Comparison of ENCODE assay signal across 1 cellular context in the genomic region with DNA sequence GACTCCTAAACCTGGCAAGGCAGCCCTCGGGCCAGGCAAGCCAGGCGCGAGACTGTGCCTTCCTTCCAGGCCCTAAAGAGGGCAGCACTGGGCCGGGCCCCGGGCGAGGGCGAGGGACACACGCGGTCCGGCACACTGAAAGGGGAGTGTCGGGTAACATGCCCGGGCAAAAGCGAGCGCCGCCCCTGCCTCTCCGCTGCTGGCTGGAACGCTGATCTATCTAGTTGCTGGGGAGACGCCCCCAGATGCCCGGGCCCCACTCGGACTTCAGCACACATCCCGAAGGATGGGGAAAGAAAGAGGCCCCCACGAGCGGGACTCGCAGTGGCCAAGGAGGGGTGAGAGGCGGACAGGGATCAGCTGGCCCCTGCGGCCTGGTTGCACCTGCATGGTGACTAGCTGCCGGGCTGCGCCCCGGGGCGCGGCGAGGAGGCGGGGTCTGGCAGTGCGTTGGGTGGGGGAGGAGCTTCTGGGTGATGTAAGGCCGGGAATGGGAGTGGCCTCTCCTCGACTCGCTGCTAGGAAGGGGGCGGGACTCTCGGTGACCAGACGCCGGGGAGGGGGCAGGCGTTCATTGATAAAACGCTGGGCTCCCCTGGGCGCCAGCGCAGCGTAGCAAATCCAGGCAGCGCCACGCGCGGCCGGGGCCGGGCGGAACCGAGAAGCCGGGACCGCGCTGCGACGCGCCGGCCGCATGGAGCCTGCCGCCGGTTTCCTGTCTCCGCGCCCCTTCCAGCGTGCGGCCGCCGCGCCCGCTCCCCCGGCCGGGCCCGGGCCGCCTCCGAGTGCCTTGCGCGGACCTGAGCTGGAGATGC.
TF ChIP-seq lines count a peak whose summit lies in the region.

TSS of gene PLK3 (plus strand) at position 608 of the 815 bp plus-strand sequence. CDS start at position 695, 87 bp downstream.

TF ChIP-seq in HepG2, 621 proteins besides CTCF, POLR2A, EP300 and RAD21 (continued from another document and continues in another):
- TF ChIP-seq ARID4A (CRISPR knock-in tag; IDR thresholded peaks at IDR 0.05; ENCODE audit: borderline replicate concordance) (peak; percentile 86; the same call in 1 of the 2 replicates), BHLHE40 (IDR thresholded peaks at IDR 0.05; ENCODE audit: low read length) (peak; percentile 28; the same call in 1 of the 2 replicates), GRHL1 (CRISPR knock-in tag; conservative IDR thresholded peaks at IDR 0.05) (no peak), SSRP1 (CRISPR knock-in tag; IDR thresholded peaks at IDR 0.05) (peak; percentile 69; the same call in 1 of the 2 replicates), ZNF234 (CRISPR knock-in tag; conservative IDR thresholded peaks at IDR 0.05) (no peak), RFX1 (IDR thresholded peaks at IDR 0.05) (no peak), CERS6 (CRISPR knock-in tag; IDR thresholded peaks at IDR 0.05) (no peak), ZNF552 (CRISPR knock-in tag; IDR thresholded peaks at IDR 0.05; ENCODE audit: borderline replicate concordance) (peak; percentile 86; the same call in 1 of the 2 replicates), ZMAT5 (CRISPR knock-in tag; IDR thresholded peaks at IDR 0.05; ENCODE audit: borderline replicate concordance, low read depth) (no peak), ZNF569 (CRISPR knock-in tag; IDR thresholded peaks at IDR 0.05; ENCODE audit: borderline replicate concordance) (peak; percentile 80; the same call in 1 of the 2 replicates), ZNF337 (CRISPR knock-in tag; IDR thresholded peaks at IDR 0.05; ENCODE audit: borderline replicate concordance, low read depth) (no peak), RNF219 (CRISPR knock-in tag; IDR thresholded peaks at IDR 0.05) (no peak; the same call in 1 of the 2 replicates), ZNF777 (CRISPR knock-in tag; IDR thresholded peaks at IDR 0.05) (no peak; the same call in 1 of the 2 replicates), ZNF280B (CRISPR knock-in tag; IDR thresholded peaks at IDR 0.05; ENCODE audit: borderline replicate concordance) (peak; percentile 96), FOXK2 (IDR thresholded peaks at IDR 0.05) (peak; percentile 30; the same call in 1 of the 2 replicates), SNAPC2 (CRISPR knock-in tag; IDR thresholded peaks at IDR 0.05) (peak; percentile 98), GABPA (IDR thresholded peaks at IDR 0.05; ENCODE audit: low read depth, low read length) (no peak), GABPA (CRISPR knock-in tag; IDR thresholded peaks at IDR 0.05; ENCODE audit: low read depth) (0 out of 2 replicates have a peak, but pooled peaks have one; percentile 8), ZFP41 (CRISPR knock-in tag; IDR thresholded peaks at IDR 0.05; ENCODE audit: borderline replicate concordance) (0 out of 2 replicates have a peak, but pooled peaks have one; percentile 47), ZNF468 (CRISPR knock-in tag; IDR thresholded peaks at IDR 0.05) (no peak), ZNF7 (CRISPR knock-in tag; IDR thresholded peaks at IDR 0.05) (no peak), ZNF816 (CRISPR knock-in tag; IDR thresholded peaks at IDR 0.05; ENCODE audit: borderline replicate concordance) (peak; percentile 98), CBFB (CRISPR knock-in tag; IDR thresholded peaks at IDR 0.05) (peak; percentile 65; the same call in 1 of the 2 replicates), EHMT2 (IDR thresholded peaks at IDR 0.05; ENCODE audit: borderline replicate concordance, low read depth, low read length) (no peak), ZNF782 (CRISPR knock-in tag; IDR thresholded peaks at IDR 0.05; ENCODE audit: borderline replicate concordance) (peak; percentile 93; the same call in 1 of the 2 replicates), TBL1XR1 (IDR thresholded peaks at IDR 0.05; ENCODE audit: borderline replicate concordance, low read length, partially characterized antibody) (no peak), PLRG1 (conservative IDR thresholded peaks at IDR 0.05) (no peak), ZNF558 (CRISPR knock-in tag; IDR thresholded peaks at IDR 0.05; ENCODE audit: borderline replicate concordance) (peak; percentile 55; the same call in 1 of the 2 replicates), PPARG (CRISPR knock-in tag; conservative IDR thresholded peaks at IDR 0.05) (0 out of 2 replicates have a peak, but pooled peaks have one; percentile 50)
- TF ChIP-seq, protein P1, sequence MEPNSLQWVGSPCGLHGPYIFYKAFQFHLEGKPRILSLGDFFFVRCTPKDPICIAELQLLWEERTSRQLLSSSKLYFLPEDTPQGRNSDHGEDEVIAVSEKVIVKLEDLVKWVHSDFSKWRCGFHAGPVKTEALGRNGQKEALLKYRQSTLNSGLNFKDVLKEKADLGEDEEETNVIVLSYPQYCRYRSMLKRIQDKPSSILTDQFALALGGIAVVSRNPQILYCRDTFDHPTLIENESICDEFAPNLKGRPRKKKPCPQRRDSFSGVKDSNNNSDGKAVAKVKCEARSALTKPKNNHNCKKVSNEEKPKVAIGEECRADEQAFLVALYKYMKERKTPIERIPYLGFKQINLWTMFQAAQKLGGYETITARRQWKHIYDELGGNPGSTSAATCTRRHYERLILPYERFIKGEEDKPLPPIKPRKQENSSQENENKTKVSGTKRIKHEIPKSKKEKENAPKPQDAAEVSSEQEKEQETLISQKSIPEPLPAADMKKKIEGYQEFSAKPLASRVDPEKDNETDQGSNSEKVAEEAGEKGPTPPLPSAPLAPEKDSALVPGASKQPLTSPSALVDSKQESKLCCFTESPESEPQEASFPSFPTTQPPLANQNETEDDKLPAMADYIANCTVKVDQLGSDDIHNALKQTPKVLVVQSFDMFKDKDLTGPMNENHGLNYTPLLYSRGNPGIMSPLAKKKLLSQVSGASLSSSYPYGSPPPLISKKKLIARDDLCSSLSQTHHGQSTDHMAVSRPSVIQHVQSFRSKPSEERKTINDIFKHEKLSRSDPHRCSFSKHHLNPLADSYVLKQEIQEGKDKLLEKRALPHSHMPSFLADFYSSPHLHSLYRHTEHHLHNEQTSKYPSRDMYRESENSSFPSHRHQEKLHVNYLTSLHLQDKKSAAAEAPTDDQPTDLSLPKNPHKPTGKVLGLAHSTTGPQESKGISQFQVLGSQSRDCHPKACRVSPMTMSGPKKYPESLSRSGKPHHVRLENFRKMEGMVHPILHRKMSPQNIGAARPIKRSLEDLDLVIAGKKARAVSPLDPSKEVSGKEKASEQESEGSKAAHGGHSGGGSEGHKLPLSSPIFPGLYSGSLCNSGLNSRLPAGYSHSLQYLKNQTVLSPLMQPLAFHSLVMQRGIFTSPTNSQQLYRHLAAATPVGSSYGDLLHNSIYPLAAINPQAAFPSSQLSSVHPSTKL (CRISPR knock-in tag; IDR thresholded peaks at IDR 0.05) = peak; percentile 56; the same call in 1 of the 2 replicates
- TF ChIP-seq, protein P2, sequence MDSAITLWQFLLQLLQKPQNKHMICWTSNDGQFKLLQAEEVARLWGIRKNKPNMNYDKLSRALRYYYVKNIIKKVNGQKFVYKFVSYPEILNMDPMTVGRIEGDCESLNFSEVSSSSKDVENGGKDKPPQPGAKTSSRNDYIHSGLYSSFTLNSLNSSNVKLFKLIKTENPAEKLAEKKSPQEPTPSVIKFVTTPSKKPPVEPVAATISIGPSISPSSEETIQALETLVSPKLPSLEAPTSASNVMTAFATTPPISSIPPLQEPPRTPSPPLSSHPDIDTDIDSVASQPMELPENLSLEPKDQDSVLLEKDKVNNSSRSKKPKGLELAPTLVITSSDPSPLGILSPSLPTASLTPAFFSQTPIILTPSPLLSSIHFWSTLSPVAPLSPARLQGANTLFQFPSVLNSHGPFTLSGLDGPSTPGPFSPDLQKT (CRISPR knock-in tag; IDR thresholded peaks at IDR 0.05; ENCODE audit: borderline replicate concordance) = no peak
- TF ChIP-seq, protein P3, sequence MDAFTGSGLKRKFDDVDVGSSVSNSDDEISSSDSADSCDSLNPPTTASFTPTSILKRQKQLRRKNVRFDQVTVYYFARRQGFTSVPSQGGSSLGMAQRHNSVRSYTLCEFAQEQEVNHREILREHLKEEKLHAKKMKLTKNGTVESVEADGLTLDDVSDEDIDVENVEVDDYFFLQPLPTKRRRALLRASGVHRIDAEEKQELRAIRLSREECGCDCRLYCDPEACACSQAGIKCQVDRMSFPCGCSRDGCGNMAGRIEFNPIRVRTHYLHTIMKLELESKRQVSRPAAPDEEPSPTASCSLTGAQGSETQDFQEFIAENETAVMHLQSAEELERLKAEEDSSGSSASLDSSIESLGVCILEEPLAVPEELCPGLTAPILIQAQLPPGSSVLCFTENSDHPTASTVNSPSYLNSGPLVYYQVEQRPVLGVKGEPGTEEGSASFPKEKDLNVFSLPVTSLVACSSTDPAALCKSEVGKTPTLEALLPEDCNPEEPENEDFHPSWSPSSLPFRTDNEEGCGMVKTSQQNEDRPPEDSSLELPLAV (CRISPR knock-in tag; conservative IDR thresholded peaks at IDR 0.05; ENCODE audit: low read depth) = no peak
